Comparison of ENCODE assay signal across 1 cellular context in genomic region chrX:370244-370962, GRCh38.
TF ChIP-seq lines count a peak whose summit lies in the region.

No MANE protein-coding gene starts in this region.

TF ChIP-seq in HepG2, 621 proteins besides CTCF, POLR2A, EP300 and RAD21 (continued from another document):
- no peak for TF ChIP-seq USF2 (IDR thresholded peaks at IDR 0.05; ENCODE audit: low read depth, low read length)
- TF ChIP-seq USF2 (CRISPR knock-in tag; IDR thresholded peaks at IDR 0.05; ENCODE audit: borderline replicate concordance) = no peak
- TF ChIP-seq AGO2 (optimal IDR thresholded peaks at IDR 0.05; ENCODE audit: low read depth, low read length) = peak; percentile 29
TF ChIP-seq in HepG2: peak in this region for 2.
